Comparison of ENCODE assay signal across 8 cellular contexts in genomic region chr9:128098017-128098935, GRCh38. TPM values are rescaled to one million over a fixed set of nuclear protein-coding genes. Genes with fewer than 3 reads are reported as not detected.
A peak's percentile ranks its signal among the peaks of the same experiment; 100 is the strongest.
DNase-seq lines count a peak whose midpoint lies in the region; ATAC-seq lines count a peak whose summit lies in the region.

No MANE protein-coding gene starts in this region.

- no peak for ATAC-seq in GM19035 (IDR thresholded peaks at IDR 0.05; ENCODE audit: unreplicated experiment)
- ATAC-seq in GM19467 (IDR thresholded peaks at IDR 0.05; ENCODE audit: unreplicated experiment), result no peak

- peak; percentile 92 for DNase-seq in DMS 273 treated with DMSO at 0.1 percent for 48 hours (lab: John Stamatoyannopoulos, UW)
- DNase-seq in NCI-H1436 (lab: John Stamatoyannopoulos, UW), result peak; percentile 96
- DNase-seq in T-helper 9 cell, result peak; percentile 21
- DNase-seq in brain pericyte (ENCODE audit: low read depth, low spot score), result peak; percentile 93
- DNase-seq in iPS DF 19.7 (ENCODE audit: low read depth, low spot score), result peak; percentile 97
- peak; percentile 98 for DNase-seq in renal cortical epithelial cell (ENCODE audit: low read depth)

RNA-seq across cellular contexts. Expression of gene PTGES2, which starts 29.3 kb away (rescaled TPM):
- 80.0 and 96.9 TPM in 2 replicates for total RNA-seq in renal cortical epithelial cell

RNA-seq across cellular contexts. Expression of gene SLC25A25, which starts 30.2 kb away (rescaled TPM):
- total RNA-seq in renal cortical epithelial cell, result 9.8 and 12.3 TPM in 2 replicates

RNA-seq across cellular contexts. Expression of gene NAIF1, which starts 31.2 kb away (rescaled TPM):
- total RNA-seq in renal cortical epithelial cell, result 7.6 and 13.5 TPM in 2 replicates

RNA-seq across cellular contexts. Expression of gene LCN2, which starts 51.0 kb away (rescaled TPM):
- 23.6 and 38.2 TPM in 2 replicates for total RNA-seq in renal cortical epithelial cell

Comparison
In these comparisons a context has a peak if more than half of its experiments do, and no peak if none do; other contexts are left out.
1. DNase-seq: peak in every context shown above with its lines; median percentile 98 in renal cortical epithelial cell; 97 in iPS DF 19.7; 96 in NCI-H1436; 93 in brain pericyte; 92 in DMS 273 treated with DMSO at 0.1 percent for 48 hours; 21 in T-helper 9 cell.